In genomic region chr22:42172385-42173172, GRCh38 we compare ENCODE assay signal across 10 cellular contexts. TPM values are rescaled to one million over a fixed set of nuclear protein-coding genes. Genes with fewer than 3 reads are reported as not detected.
DNase-seq lines count a peak whose midpoint lies in the region; ATAC-seq, FAIRE-seq and TF ChIP-seq lines count a peak whose summit lies in the region.
"Had no signal": no experiment of that assay in that cellular context is flagged by ENCODE, and none has a peak within 500 bp of the region (broad histone marks: within the 10 kb centered on the region; RNA-seq: fewer than 3 reads in every experiment).

No MANE protein-coding gene starts in this region.

- H3K4me3 ChIP-seq in Peyer's patch (no peak overlapping the region), fibroblast of the aortic adventitia (ENCODE audit: low read depth, low read length) (no peak overlapping the region), testis (no peak overlapping the region)
- H3K4me3 ChIP-seq: stomach had no signal

- TF ChIP-seq POLR2A in Peyer's patch (IDR thresholded peaks at IDR 0.05) (no peak), testis (IDR thresholded peaks at IDR 0.05) (no peak)

- TF ChIP-seq CTCF in Peyer's patch (IDR thresholded peaks at IDR 0.05) = no peak
- TF ChIP-seq CTCF in fibroblast of the aortic adventitia (IDR thresholded peaks at IDR 0.05; ENCODE audit: insufficient read depth, low read length) = no peak
- TF ChIP-seq CTCF in testis (IDR thresholded peaks at IDR 0.05) = no peak

- intact Hi-C loops in testis (cut with DNase I; ENCODE audit: low total_unique reads) = no loop called here

- no peaks in the 10 kb centered on the region for H3K9me3 Mint-ChIP-seq in activated T-cell treated with anti-CD3 and anti-CD28 coated beads, Interleukin-2, amount 50 U/mL, for 24 hours
- H3K9me3 Mint-ChIP-seq in stimulated activated memory B cell treated with anti-CD40 and anti-IgM and Interleukin-4, amounts not matched to agents 10 μg/mL and 1 μg/mL and 100 μg/mL, for 72 hours = no peaks in the 10 kb centered on the region

- H3K4me3 Mint-ChIP-seq in activated T-cell treated with anti-CD3 and anti-CD28 coated beads, Interleukin-2, amount 50 U/mL, for 24 hours = no peak overlapping the region
- peak overlapping the region; percentile 31 for H3K4me3 Mint-ChIP-seq in stimulated activated memory B cell treated with anti-CD40 and anti-IgM and Interleukin-4, amounts not matched to agents 10 μg/mL and 1 μg/mL and 100 μg/mL, for 72 hours

- peak overlapping the region; percentile 55 for H3K27ac Mint-ChIP-seq in activated T-cell treated with anti-CD3 and anti-CD28 coated beads, Interleukin-2, amount 50 U/mL, for 24 hours
- peak overlapping the region; percentile 80 for H3K27ac Mint-ChIP-seq in stimulated activated memory B cell treated with anti-CD40 and anti-IgM and Interleukin-4, amounts not matched to agents 10 μg/mL and 1 μg/mL and 100 μg/mL, for 72 hours

- H3K27me3 ChIP-seq in Peyer's patch (no peaks in the 10 kb centered on the region), testis (no peaks in the 10 kb centered on the region)
- H3K27me3 ChIP-seq: stomach had no signal

- H3K27ac ChIP-seq in Peyer's patch (peak overlapping the region; percentile 31 to 81 (median 66)), testis (no peak overlapping the region)

- WGBS in testis, 2 donors = 79 to 83% methylated on average over 7 of the region's 7 CpGs

- no peak for DNase-seq in activated T-cell treated with anti-CD3 and anti-CD28 coated beads, Interleukin-2, amount 50 U/mL, for 24 hours
- DNase-seq in activated T-cell treated with anti-CD3 and anti-CD28 coated beads for 4 hours = no peak
- DNase-seq in Peyer's patch = peak in 2 of 3 donors; percentile 75 to 84
- peak; percentile 43 for DNase-seq in fibroblast of the aortic adventitia (ENCODE audit: low read depth)
- DNase-seq in iPS-NIHi7 (ENCODE audit: extremely low spot score) = no peak
- DNase-seq in testis = no peak
- no peak for DNase-seq in GM19239 (ENCODE audit: insufficient read length, low spot score)
- DNase-seq: stomach had no signal

- peak; percentile 68 for ATAC-seq in stimulated activated memory B cell treated with anti-CD40 and anti-IgM and Interleukin-4, amounts not matched to agents 10 μg/mL and 1 μg/mL and 100 μg/mL, for 72 hours

- no peak for FAIRE-seq in GM19239 (lab: Jason Lieb, UNC)
- FAIRE-seq: endometrium had no signal

- H3K9me3 ChIP-seq in Peyer's patch (no peaks in the 10 kb centered on the region), testis (no peaks in the 10 kb centered on the region)
- H3K9me3 ChIP-seq: stomach had no signal

- H3K4me1 Mint-ChIP-seq in activated T-cell treated with anti-CD3 and anti-CD28 coated beads, Interleukin-2, amount 50 U/mL, for 24 hours (ENCODE audit: low read depth) = peaks cover 52% of the 10 kb centered on the region
- H3K4me1 Mint-ChIP-seq in stimulated activated memory B cell treated with anti-CD40 and anti-IgM and Interleukin-4, amounts not matched to agents 10 μg/mL and 1 μg/mL and 100 μg/mL, for 72 hours = peaks cover 54% of the 10 kb centered on the region

- peaks cover 75% of the 10 kb centered on the region for H3K36me3 Mint-ChIP-seq in activated T-cell treated with anti-CD3 and anti-CD28 coated beads, Interleukin-2, amount 50 U/mL, for 24 hours (ENCODE audit: low read depth)
- peaks cover 40% of the 10 kb centered on the region for H3K36me3 Mint-ChIP-seq in stimulated activated memory B cell treated with anti-CD40 and anti-IgM and Interleukin-4, amounts not matched to agents 10 μg/mL and 1 μg/mL and 100 μg/mL, for 72 hours

- H3K4me1 ChIP-seq in Peyer's patch = peaks cover 0 to 42% (median 8%) of the 10 kb centered on the region in 4 donors
- no peaks in the 10 kb centered on the region for H3K4me1 ChIP-seq in testis

- H3K27me3 Mint-ChIP-seq in activated T-cell treated with anti-CD3 and anti-CD28 coated beads, Interleukin-2, amount 50 U/mL, for 24 hours = no peaks in the 10 kb centered on the region
- no peaks in the 10 kb centered on the region for H3K27me3 Mint-ChIP-seq in stimulated activated memory B cell treated with anti-CD40 and anti-IgM and Interleukin-4, amounts not matched to agents 10 μg/mL and 1 μg/mL and 100 μg/mL, for 72 hours

- H3K36me3 ChIP-seq in Peyer's patch (peaks cover 0 to 16% (median 0%) of the 10 kb centered on the region in 3 donors), testis (ENCODE audit: low read depth, missing control alignments) (no peaks in the 10 kb centered on the region)

RNA-seq across cellular contexts. Expression of gene CYP2D6, which starts 42.0 kb away (rescaled TPM):
- 100 to 1,000 TPM in 2 of 4 donors, 10 to 100 TPM in 2; 18.2 to 329 (median 117) TPM for total RNA-seq in Peyer's patch
- not detected in 2 replicates for total RNA-seq in fibroblast of the aortic adventitia (ENCODE audit: low replicate concordance)
- total RNA-seq in testis = 1 to 10 TPM; 1.4 to 2.0 TPM
- polyA plus RNA-seq in testis (ENCODE audit: insufficient read depth, low read depth, low replicate concordance) = 0.54 TPM

Comparison
In these comparisons a context has a peak if more than half of its experiments do, and no peak if none do; other contexts are left out.
1. DNase-seq: peak in Peyer's patch (2 of 3) and fibroblast of the aortic adventitia (single experiment); none in activated T-cell treated with anti-CD3 and anti-CD28 coated beads, Interleukin-2, amount 50 U/mL, for 24 hours (single experiment), activated T-cell treated with anti-CD3 and anti-CD28 coated beads for 4 hours (single experiment), iPS-NIHi7 (single experiment), testis (single experiment) and GM19239 (single experiment).
2. H3K27ac ChIP-seq: peak in Peyer's patch (4 of 4); none in testis (0 of 2).
3. RNA of gene CYP2D6, which starts 42.0 kb away (total RNA-seq): 18.2 to 329 TPM in Peyer's patch; 1.4 to 2.0 TPM in testis and not detected in fibroblast of the aortic adventitia; every median in the first group is over 4 times any median in the second.